ENCODE assay signal across 9 cellular contexts in genomic region chr2:155815851-155816250, GRCh38.
DNase-seq lines count a peak whose midpoint lies in the region; ATAC-seq and TF ChIP-seq lines count a peak whose summit lies in the region.
"Had no signal": no experiment of that assay in that cellular context is flagged by ENCODE, and none has a peak within 500 bp of the region (broad histone marks: within the 10 kb centered on the region; RNA-seq: fewer than 3 reads in every experiment).

No MANE protein-coding gene starts in this region.

- intact Hi-C loops in ovary (cut with DNase I): no loop called here

- H3K36me3 ChIP-seq in ovary (no peaks in the 10 kb centered on the region), MG63 (no peaks in the 10 kb centered on the region)
- H3K36me3 ChIP-seq: thoracic aorta had no signal

- peaks cover 0 to 5% of the 10 kb centered on the region in 2 donors for H3K9me3 ChIP-seq in ovary
- H3K9me3 ChIP-seq in MG63: no peaks in the 10 kb centered on the region
- H3K9me3 ChIP-seq: thoracic aorta had no signal

- no peak for TF ChIP-seq EP300 in ovary (IDR thresholded peaks at IDR 0.05)

- H3K4me1 ChIP-seq in ovary (ENCODE audit: insufficient read depth): no peaks in the 10 kb centered on the region

- TF ChIP-seq POLR2A in ovary (IDR thresholded peaks at IDR 0.05): no peak

- H3K27me3 ChIP-seq in ovary: no peaks in the 10 kb centered on the region
- no peaks in the 10 kb centered on the region for H3K27me3 ChIP-seq in MG63

- DNase-seq in GM13977 (ENCODE audit: low spot score) (peak; percentile 2), HT-29 (ENCODE audit: low spot score) (peak; percentile 51), SW480 (ENCODE audit: low spot score) (peak; percentile 27), left lobe of liver (ENCODE audit: low spot score) (no peak), ovary (no peak), MG63 (no peak)
- no peak for DNase-seq in stimulated activated naive CD4-positive, alpha-beta T cell (lab: John Stamatoyannopoulos, UW)

- H3K4me3 ChIP-seq in ovary (no peak overlapping the region), MG63 (no peak overlapping the region)
- H3K4me3 ChIP-seq: thoracic aorta had no signal

- in situ Hi-C loops in GM13977 (cut with MboI; ENCODE audit: low pct_unique_long_range_greater_than_20kb, low sequenced_read_pairs, unreplicated experiment): loop anchor here (25.0 kb wide), 1 partner anchor 429 kb away; no protein-coding TSS in a partner anchor

- H3K27ac ChIP-seq in ovary: no peak overlapping the region
- H3K27ac ChIP-seq: thoracic aorta had no signal

- ATAC-seq in GM21723 (IDR thresholded peaks at IDR 0.05; ENCODE audit: unreplicated experiment): peak; percentile 91
- peak; percentile 81 for ATAC-seq in left lobe of liver

- TF ChIP-seq CTCF in GM13977 (IDR thresholded peaks at IDR 0.05; ENCODE audit: extremely low read depth, insufficient read depth, missing control alignments): peak; percentile 61
- no peak for TF ChIP-seq CTCF in ovary (IDR thresholded peaks at IDR 0.05)

Comparison
In these comparisons a context has a peak if more than half of its experiments do, and no peak if none do; other contexts are left out.
1. DNase-seq: peak in GM13977 (single experiment), HT-29 (single experiment) and SW480 (single experiment); none in left lobe of liver (single experiment), ovary (0 of 5), MG63 (single experiment) and stimulated activated naive CD4-positive, alpha-beta T cell (0 of 6).